In genomic region chr14:22520235-22520634, GRCh38 we compare ENCODE assay signal across 8 cellular contexts.
DNase-seq lines count a peak whose midpoint lies in the region; ATAC-seq, FAIRE-seq and TF ChIP-seq lines count a peak whose summit lies in the region.
"Had no signal": no experiment of that assay in that cellular context is flagged by ENCODE, and none has a peak within 500 bp of the region (broad histone marks: within the 10 kb centered on the region; RNA-seq: fewer than 3 reads in every experiment).

No MANE protein-coding gene starts in this region.

- TF ChIP-seq POLR2A in GM12891 (IDR thresholded peaks at IDR 0.05; ENCODE audit: low read depth, low read length), result no peak

- ATAC-seq in HG02938 (IDR thresholded peaks at IDR 0.05; ENCODE audit: unreplicated experiment) (no peak), Right ventricle myocardium superior (ENCODE audit: poor library complexity) (no peak)

- FAIRE-seq in GM12891 (lab: Jason Lieb, UNC), result peak; percentile 87

- DNase-seq in GM12891 (ENCODE audit: insufficient read length, low spot score) (no peak), RPMI7951 (ENCODE audit: low read depth) (peak; percentile 81), dermis blood vessel endothelial cell (peak; percentile 78), retinal pigment epithelial cell (ENCODE audit: low read depth) (peak; percentile 47), NCI-H2171 (lab: John Stamatoyannopoulos, UW) (no peak), Right ventricle myocardium superior (no peak)
- DNase-seq: NCI-H1694 had no signal

- no peak for TF ChIP-seq CTCF in retinal pigment epithelial cell (conservative IDR thresholded peaks at IDR 0.05; ENCODE audit: low read depth, low read length)

- intact Hi-C loops in Right ventricle myocardium superior (cut with DNase I), result no loop called here

- H3K4me3 ChIP-seq in retinal pigment epithelial cell (ENCODE audit: low read length), result no peak overlapping the region

TF ChIP-seq in GM12891, 5 proteins besides CTCF, POLR2A, EP300 and RAD21:
- TF ChIP-seq PAX5 (IDR thresholded peaks at IDR 0.05; ENCODE audit: insufficient read depth, low read length, severe bottlenecking) (no peak), POLR2AphosphoS5 (IDR thresholded peaks at IDR 0.05; ENCODE audit: low read depth, low read length) (no peak), POU2F2 (IDR thresholded peaks at IDR 0.05; ENCODE audit: low read depth, low read length) (no peak), SPI1 (IDR thresholded peaks at IDR 0.05; ENCODE audit: low read depth, low read length) (no peak), TAF1 (IDR thresholded peaks at IDR 0.05; ENCODE audit: low read depth, low read length) (no peak)

Comparison
In these comparisons a context has a peak if more than half of its experiments do, and no peak if none do; other contexts are left out.
1. DNase-seq: peak in RPMI7951 (single experiment), dermis blood vessel endothelial cell (single experiment) and retinal pigment epithelial cell (single experiment); none in GM12891 (single experiment), NCI-H2171 (single experiment) and Right ventricle myocardium superior (single experiment).